In genomic region chr6:81766482-81767069, GRCh38 we compare ENCODE assay signal across 8 cellular contexts.
DNase-seq lines count a peak whose midpoint lies in the region; ATAC-seq lines count a peak whose summit lies in the region.

No MANE protein-coding gene starts in this region.

- DNase-seq in GM04503 (ENCODE audit: low read depth): peak; percentile 76
- DNase-seq in SKM-1 (lab: John Stamatoyannopoulos, UW; ENCODE audit: unreplicated experiment): peak; percentile 73
- DNase-seq in kidney tubule cell (ENCODE audit: low spot score): peak; percentile 89
- DNase-seq in NK-92 (lab: John Stamatoyannopoulos, UW; ENCODE audit: unreplicated experiment): no peak
- no peak for DNase-seq in NCI-H187 treated with DMSO at 0.1 percent for 48 hours (lab: John Stamatoyannopoulos, UW)

- peak; percentile 73 for ATAC-seq in HG03135 (IDR thresholded peaks at IDR 0.05; ENCODE audit: unreplicated experiment)
- no peak for ATAC-seq in GM18519 (IDR thresholded peaks at IDR 0.05; ENCODE audit: low FRiP score, unreplicated experiment)
- ATAC-seq in HG03439 (IDR thresholded peaks at IDR 0.05; ENCODE audit: unreplicated experiment): no peak

Comparison
In these comparisons a context has a peak if more than half of its experiments do, and no peak if none do; other contexts are left out.
1. DNase-seq: peak in GM04503 (single experiment), SKM-1 (single experiment) and kidney tubule cell (single experiment); none in NK-92 (single experiment) and NCI-H187 treated with DMSO at 0.1 percent for 48 hours (single experiment).